In the genomic region with DNA sequence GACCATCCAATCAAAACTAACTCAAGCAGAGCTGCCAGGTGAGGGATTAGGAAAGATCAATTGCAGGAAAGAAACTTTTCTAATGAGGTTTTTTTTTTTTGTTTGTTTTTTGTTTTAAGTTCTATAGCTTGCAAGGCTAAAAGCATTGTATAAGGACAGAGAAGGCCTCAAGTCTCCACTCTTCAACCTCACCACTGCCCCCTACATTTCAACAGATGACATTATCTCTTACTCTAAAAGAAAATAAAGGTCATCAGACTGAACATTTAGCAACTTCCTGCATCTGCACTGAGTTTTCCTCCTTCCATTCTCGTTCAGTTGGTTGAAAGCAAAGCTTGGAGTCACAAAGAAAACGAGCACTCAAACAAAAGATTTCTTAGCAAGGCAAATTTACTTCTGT, we compare ENCODE assay signal across 11 cellular contexts. TPM values are rescaled to one million over a fixed set of nuclear protein-coding genes. Genes with fewer than 3 reads are reported as not detected.
A peak's percentile ranks its signal among the peaks of the same experiment; 100 is the strongest.
DNase-seq lines count a peak whose midpoint lies in the region; ATAC-seq and TF ChIP-seq lines count a peak whose summit lies in the region.
"Had no signal": no experiment of that assay in that cellular context is flagged by ENCODE, and none has a peak within 500 bp of the region (broad histone marks: within the 10 kb centered on the region; RNA-seq: fewer than 3 reads in every experiment).

No MANE protein-coding gene starts in this region.

- no peak overlapping the region for H2AFZ ChIP-seq in MM.1S (ENCODE audit: low read length)
- no peak overlapping the region for H2AFZ ChIP-seq in mammary epithelial cell (ENCODE audit: low read depth, low read length)

- no peaks in the 10 kb centered on the region for H3K9me2 ChIP-seq in MM.1S (replicated peaks; ENCODE audit: insufficient read depth, low read length)

- H3K9ac ChIP-seq in MM.1S (ENCODE audit: low read length): no peak overlapping the region
- H3K9ac ChIP-seq in mammary epithelial cell (ENCODE audit: insufficient read depth, low read length): no peak overlapping the region

- CTCF ChIA-PET in mammary epithelial cell (lab: Charles Lee; ENCODE audit: low non-redundant PET): no interaction called here

- H4K20me1 ChIP-seq in MM.1S (ENCODE audit: insufficient read depth, low read length): no peaks in the 10 kb centered on the region
- H4K20me1 ChIP-seq in mammary epithelial cell (ENCODE audit: insufficient read depth, low read length): no peaks in the 10 kb centered on the region

- TF ChIP-seq CTCF in GM12865 (IDR thresholded peaks at IDR 0.05; ENCODE audit: insufficient read depth, low read depth, low read length, missing control alignments): peak; percentile 25
- TF ChIP-seq CTCF in MM.1S (IDR thresholded peaks at IDR 0.05; ENCODE audit: low read length): peak; percentile 27; the same call in 1 of the 2 replicates
- TF ChIP-seq CTCF in mammary epithelial cell (conservative IDR thresholded peaks at IDR 0.05 in 1 of 2, IDR thresholded peaks at IDR 0.05 in 1 of 2; ENCODE audit: extremely low read depth in 1 of 2, insufficient read depth in 1 of 2, low read depth in 1 of 2, low read length in 2 of 2): peak; percentile 17 to 22
- peak; percentile 6 for TF ChIP-seq CTCF in psoas muscle (IDR thresholded peaks at IDR 0.05)
- no peak for TF ChIP-seq CTCF in mucosa of descending colon (IDR thresholded peaks at IDR 0.05)

- DNase-seq in GM12865 (ENCODE audit: low read depth) (peak; percentile 43), MM.1S (peak; percentile 21), mammary epithelial cell (no peak), psoas muscle (no peak), NCI-H1417 (lab: John Stamatoyannopoulos, UW) (no peak), Ammon's horn (ENCODE audit: low spot score) (no peak), mucosa of descending colon (no peak)
- no peak for DNase-seq in activated CD8-positive, alpha-beta memory T cell treated with anti-CD3 and anti-CD28 coated beads, Interleukin-2, amount 50 U/mL, for 4 hours
- DNase-seq: activated CD4-positive, alpha-beta T cell treated with anti-CD3 and anti-CD28 coated beads, Interleukin-2, amount 50 U/mL, for 4 hours; NCI-H2171 treated with DMSO at 0.1 percent for 48 hours; stimulated activated CD4-positive, alpha-beta T cell treated with anti-CD3 and anti-CD28 coated beads, Interleukin-1b, Interleukin-23, amount 100 ng/mL, for 48 hours had no signal

- in situ Hi-C loops in mammary epithelial cell (cut with MboI; ENCODE audit: low sequenced_read_pairs in 2 of 2): no loop called here

- no peak overlapping the region for H3K27ac ChIP-seq in MM.1S (ENCODE audit: low read length)
- no peak overlapping the region for H3K27ac ChIP-seq in mammary epithelial cell (ENCODE audit: insufficient read depth, low read depth, low read length)
- no peak overlapping the region for H3K27ac ChIP-seq in psoas muscle

- H3K27me3 ChIP-seq in MM.1S (replicated peaks; ENCODE audit: insufficient read depth, low read length): no peaks in the 10 kb centered on the region
- H3K27me3 ChIP-seq in mammary epithelial cell (ENCODE audit: insufficient read depth, low read length): no peaks in the 10 kb centered on the region
- no peaks in the 10 kb centered on the region for H3K27me3 ChIP-seq in psoas muscle (ENCODE audit: insufficient read depth in 3 of 3, low read length in 2 of 3)

- no peaks in the 10 kb centered on the region for H3K36me3 ChIP-seq in MM.1S (replicated peaks; ENCODE audit: insufficient read depth, low read length)
- H3K36me3 ChIP-seq in mammary epithelial cell (ENCODE audit: insufficient read depth, low read length): no peaks in the 10 kb centered on the region
- no peaks in the 10 kb centered on the region for H3K36me3 ChIP-seq in psoas muscle (ENCODE audit: insufficient read depth in 1 of 2, low read depth in 1 of 2)
- no peaks in the 10 kb centered on the region for H3K36me3 ChIP-seq in mucosa of descending colon (ENCODE audit: low read depth)

- WGBS in mammary epithelial cell (ENCODE audit: low coverage, missing lambda C conversion rate): 37% methylated on average over 2 of the region's 2 CpGs
- 63 to 69% (median 68%) methylated on average over 2 of the region's 2 CpGs for WGBS in psoas muscle, 3 donors

- intact Hi-C loops in mammary epithelial cell (cut with micrococcal nuclease): no loop called here
- intact Hi-C loops in psoas muscle (cut with DNase I): no loop called here
- intact Hi-C loops in mucosa of descending colon (cut with DNase I, micrococcal nuclease): no loop called here

- dilution Hi-C loops in mammary epithelial cell (cut with HindIII; ENCODE audit: low sequenced_read_pairs): no loop called here

- H3K4me3 ChIP-seq in GM12865 (ENCODE audit: low read depth, low read length) (no peak overlapping the region), MM.1S (ENCODE audit: low read length) (no peak overlapping the region), mammary epithelial cell (replicated peaks in 1 of 3; ENCODE audit: insufficient read depth in 1 of 3, low read depth in 2 of 3, low read length in 3 of 3) (no peak overlapping the region), psoas muscle (no peak overlapping the region), mucosa of descending colon (no peak overlapping the region)

- no peaks in the 10 kb centered on the region for H3K4me1 ChIP-seq in MM.1S (ENCODE audit: low read length)
- no peaks in the 10 kb centered on the region for H3K4me1 ChIP-seq in mammary epithelial cell (ENCODE audit: insufficient read depth, low read length)
- no peaks in the 10 kb centered on the region for H3K4me1 ChIP-seq in psoas muscle
- H3K4me1 ChIP-seq in mucosa of descending colon (ENCODE audit: low read depth): no peaks in the 10 kb centered on the region

- H3K9me3 ChIP-seq in MM.1S (replicated peaks; ENCODE audit: insufficient read depth, low read length) (no peaks in the 10 kb centered on the region), mammary epithelial cell (replicated peaks; ENCODE audit: insufficient read depth, low read length) (no peaks in the 10 kb centered on the region), psoas muscle (no peaks in the 10 kb centered on the region), mucosa of descending colon (no peaks in the 10 kb centered on the region)

- no peaks in the 10 kb centered on the region for H3F3A ChIP-seq in MM.1S (ENCODE audit: insufficient read depth, low read length)

- H3K79me2 ChIP-seq in MM.1S (ENCODE audit: low read length) (no peaks in the 10 kb centered on the region), mammary epithelial cell (ENCODE audit: insufficient read depth, low read length) (no peaks in the 10 kb centered on the region)

- BruUV-seq in mammary epithelial cell (replicated peaks; lab: Mats Ljungman, UMichigan): no TSS peak

- ATAC-seq in psoas muscle (no peak), mucosa of descending colon (no peak)

- H3K4me2 ChIP-seq in MM.1S (ENCODE audit: low read depth, low read length) (no peak overlapping the region), mammary epithelial cell (ENCODE audit: insufficient read depth, low read depth, low read length) (no peak overlapping the region)

RNA-seq across cellular contexts. Expression of a gene that starts 45.2 kb away (rescaled TPM):
- 10 to 100 TPM; 90.4 to 91.7 TPM for total RNA-seq in mammary epithelial cell
- 51.5 TPM for polyA plus RNA-seq in mammary epithelial cell
- polyA minus RNA-seq in mammary epithelial cell: 88.4 TPM
- 10 to 100 TPM; 28.0 to 63.0 (median 42.8) TPM for total RNA-seq in psoas muscle
- polyA plus RNA-seq in psoas muscle: 10 to 100 TPM in 2 of 3 donors, 1 to 10 TPM in 1; 7.6 to 29.1 (median 15.4) TPM
- 10 to 100 TPM; 63.9 to 90.2 (median 89.5) TPM for total RNA-seq in mucosa of descending colon

Comparison
In these comparisons a context has a peak if more than half of its experiments do, and no peak if none do; other contexts are left out.
1. DNase-seq: peak in GM12865 (single experiment) and MM.1S (single experiment); none in mammary epithelial cell (single experiment), psoas muscle (0 of 2), NCI-H1417 (0 of 3), activated CD8-positive, alpha-beta memory T cell treated with anti-CD3 and anti-CD28 coated beads, Interleukin-2, amount 50 U/mL, for 4 hours (single experiment), Ammon's horn (single experiment) and mucosa of descending colon (0 of 3).